In genomic region chr2:219851801-219852481, GRCh38 we compare ENCODE assay signal across 1 cellular context.
A peak's percentile ranks its signal among the peaks of the same experiment; 100 is the strongest.
TF ChIP-seq lines count a peak whose summit lies in the region.

No MANE protein-coding gene starts in this region.

TF ChIP-seq in HEK293, 187 proteins besides CTCF, POLR2A, EP300 and RAD21 (continued from another document and continues in another):
- TF ChIP-seq SCRT2 (tag by site-specific recombination; IDR thresholded peaks at IDR 0.05) (0 out of 2 replicates have a peak, but pooled peaks have one; percentile 14), ZBTB26 (tag by site-specific recombination; optimal IDR thresholded peaks at IDR 0.05) (no peak), ZNF623 (tag by site-specific recombination; IDR thresholded peaks at IDR 0.05) (no peak), ZBTB8A (tag by site-specific recombination; IDR thresholded peaks at IDR 0.05) (no peak), ZSCAN18 (tag by site-specific recombination; IDR thresholded peaks at IDR 0.05) (no peak), SCRT1 (tag by site-specific recombination; IDR thresholded peaks at IDR 0.05; ENCODE audit: borderline replicate concordance) (no peak), PRDM1 (tag by site-specific recombination; IDR thresholded peaks at IDR 0.05) (peak; percentile 61), SP3 (tag by site-specific recombination; IDR thresholded peaks at IDR 0.05) (no peak), ZNF510 (tag by site-specific recombination; IDR thresholded peaks at IDR 0.05; ENCODE audit: insufficient replicate concordance) (no peak), ZSCAN23 (tag by site-specific recombination; IDR thresholded peaks at IDR 0.05) (no peak), ZNF114 (tag by site-specific recombination; IDR thresholded peaks at IDR 0.05) (no peak), ZNF785 (tag by site-specific recombination; IDR thresholded peaks at IDR 0.05) (no peak), ZNF76 (tag by site-specific recombination; IDR thresholded peaks at IDR 0.05; ENCODE audit: borderline replicate concordance, low read depth) (no peak), ZNF423 (tag by site-specific recombination; IDR thresholded peaks at IDR 0.05) (no peak), FEZF1 (tag by site-specific recombination; IDR thresholded peaks at IDR 0.05) (peak; percentile 25; the same call in 1 of the 2 replicates), HIC1 (tag by site-specific recombination; IDR thresholded peaks at IDR 0.05) (no peak), BCL11B (tag by site-specific recombination; IDR thresholded peaks at IDR 0.05; ENCODE audit: low read depth) (no peak), INSM2 (tag by site-specific recombination; IDR thresholded peaks at IDR 0.05) (no peak), ZNF48 (tag by site-specific recombination; IDR thresholded peaks at IDR 0.05) (no peak), ZNF843 (tag by site-specific recombination; IDR thresholded peaks at IDR 0.05) (no peak), ZNF626 (tag by site-specific recombination; IDR thresholded peaks at IDR 0.05) (no peak), ZNF366 (tag by site-specific recombination; conservative IDR thresholded peaks at IDR 0.05) (no peak), ZNF830 (tag by site-specific recombination; IDR thresholded peaks at IDR 0.05; ENCODE audit: low read depth) (no peak), ZIC2 (tag by site-specific recombination; IDR thresholded peaks at IDR 0.05) (peak; percentile 98), SALL2 (tag by site-specific recombination; IDR thresholded peaks at IDR 0.05; ENCODE audit: borderline replicate concordance) (no peak), SP7 (tag by site-specific recombination; IDR thresholded peaks at IDR 0.05) (peak; percentile 41; the same call in 1 of the 2 replicates), ZNF654 (tag by site-specific recombination; IDR thresholded peaks at IDR 0.05; ENCODE audit: low read depth) (no peak), ZNF394 (tag by site-specific recombination; IDR thresholded peaks at IDR 0.05; ENCODE audit: borderline replicate concordance) (no peak), ZNF768 (tag by site-specific recombination; IDR thresholded peaks at IDR 0.05) (no peak), ZNF558 (tag by site-specific recombination; IDR thresholded peaks at IDR 0.05) (no peak), BCL11A (tag by site-specific recombination; IDR thresholded peaks at IDR 0.05; ENCODE audit: low read depth) (no peak), ZNF416 (tag by site-specific recombination; IDR thresholded peaks at IDR 0.05) (no peak), KLF16 (tag by site-specific recombination; IDR thresholded peaks at IDR 0.05) (no peak), OSR2 (tag by site-specific recombination; IDR thresholded peaks at IDR 0.05) (no peak), ZSCAN5A (tag by site-specific recombination; IDR thresholded peaks at IDR 0.05) (no peak), ZNF398 (tag by site-specific recombination; IDR thresholded peaks at IDR 0.05) (peak; percentile 28; the same call in 1 of the 2 replicates), BCL6B (tag by site-specific recombination; IDR thresholded peaks at IDR 0.05) (peak; percentile 69; the same call in 1 of the 2 replicates), PRDM2 (tag by site-specific recombination; IDR thresholded peaks at IDR 0.05; ENCODE audit: borderline replicate concordance) (no peak), ZNF677 (tag by site-specific recombination; IDR thresholded peaks at IDR 0.05) (no peak), ZNF658 (tag by site-specific recombination; IDR thresholded peaks at IDR 0.05) (no peak), ZNF561 (tag by site-specific recombination; IDR thresholded peaks at IDR 0.05; ENCODE audit: borderline replicate concordance) (0 out of 2 replicates have a peak, but pooled peaks have one; percentile 36), ZBTB20 (tag by site-specific recombination; IDR thresholded peaks at IDR 0.05) (peak; percentile 65), ZNF184 (tag by site-specific recombination; IDR thresholded peaks at IDR 0.05) (no peak), ZSCAN4 (tag by site-specific recombination; IDR thresholded peaks at IDR 0.05) (no peak)
